Comparison of ENCODE assay signal across 1 cellular context in the genomic region with DNA sequence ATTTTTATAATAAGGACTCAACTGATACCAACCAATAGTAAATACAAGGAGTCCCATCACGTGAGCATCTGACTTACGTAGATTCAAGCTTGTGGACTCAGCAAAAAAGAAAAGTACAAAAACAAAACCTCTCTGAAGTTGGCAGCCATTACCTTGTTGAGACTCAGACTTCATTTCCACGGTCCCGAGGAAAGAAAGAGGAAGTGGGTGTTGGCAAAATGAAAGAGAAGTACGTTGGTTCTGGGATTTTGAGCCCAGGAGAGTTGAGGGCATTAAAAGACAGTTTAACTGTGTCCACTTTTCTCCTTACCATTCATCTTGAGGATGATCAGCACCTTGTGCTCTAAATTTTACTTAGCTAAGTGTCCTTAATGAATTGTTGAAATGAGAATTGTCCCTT.
A peak's percentile ranks its signal among the peaks of the same experiment; 100 is the strongest.
TF ChIP-seq lines count a peak whose summit lies in the region.

No MANE protein-coding gene starts in this region.

TF ChIP-seq in GM12878, 131 proteins besides CTCF, POLR2A, EP300 and RAD21:
- TF ChIP-seq, protein P1, sequence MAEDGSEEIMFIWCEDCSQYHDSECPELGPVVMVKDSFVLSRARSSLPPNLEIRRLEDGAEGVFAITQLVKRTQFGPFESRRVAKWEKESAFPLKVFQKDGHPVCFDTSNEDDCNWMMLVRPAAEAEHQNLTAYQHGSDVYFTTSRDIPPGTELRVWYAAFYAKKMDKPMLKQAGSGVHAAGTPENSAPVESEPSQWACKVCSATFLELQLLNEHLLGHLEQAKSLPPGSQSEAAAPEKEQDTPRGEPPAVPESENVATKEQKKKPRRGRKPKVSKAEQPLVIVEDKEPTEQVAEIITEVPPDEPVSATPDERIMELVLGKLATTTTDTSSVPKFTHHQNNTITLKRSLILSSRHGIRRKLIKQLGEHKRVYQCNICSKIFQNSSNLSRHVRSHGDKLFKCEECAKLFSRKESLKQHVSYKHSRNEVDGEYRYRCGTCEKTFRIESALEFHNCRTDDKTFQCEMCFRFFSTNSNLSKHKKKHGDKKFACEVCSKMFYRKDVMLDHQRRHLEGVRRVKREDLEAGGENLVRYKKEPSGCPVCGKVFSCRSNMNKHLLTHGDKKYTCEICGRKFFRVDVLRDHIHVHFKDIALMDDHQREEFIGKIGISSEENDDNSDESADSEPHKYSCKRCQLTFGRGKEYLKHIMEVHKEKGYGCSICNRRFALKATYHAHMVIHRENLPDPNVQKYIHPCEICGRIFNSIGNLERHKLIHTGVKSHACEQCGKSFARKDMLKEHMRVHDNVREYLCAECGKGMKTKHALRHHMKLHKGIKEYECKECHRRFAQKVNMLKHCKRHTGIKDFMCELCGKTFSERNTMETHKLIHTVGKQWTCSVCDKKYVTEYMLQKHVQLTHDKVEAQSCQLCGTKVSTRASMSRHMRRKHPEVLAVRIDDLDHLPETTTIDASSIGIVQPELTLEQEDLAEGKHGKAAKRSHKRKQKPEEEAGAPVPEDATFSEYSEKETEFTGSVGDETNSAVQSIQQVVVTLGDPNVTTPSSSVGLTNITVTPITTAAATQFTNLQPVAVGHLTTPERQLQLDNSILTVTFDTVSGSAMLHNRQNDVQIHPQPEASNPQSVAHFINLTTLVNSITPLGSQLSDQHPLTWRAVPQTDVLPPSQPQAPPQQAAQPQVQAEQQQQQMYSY (CRISPR knock-in tag; IDR thresholded peaks at IDR 0.05), result no peak
- peak; percentile 65; the same call in 1 of the 2 replicates for TF ChIP-seq SPI1 (IDR thresholded peaks at IDR 0.05; ENCODE audit: borderline replicate concordance, insufficient read depth, low read depth, low read length)
- TF ChIP-seq CHD4 (IDR thresholded peaks at IDR 0.05), result no peak
- TF ChIP-seq, protein P2, sequence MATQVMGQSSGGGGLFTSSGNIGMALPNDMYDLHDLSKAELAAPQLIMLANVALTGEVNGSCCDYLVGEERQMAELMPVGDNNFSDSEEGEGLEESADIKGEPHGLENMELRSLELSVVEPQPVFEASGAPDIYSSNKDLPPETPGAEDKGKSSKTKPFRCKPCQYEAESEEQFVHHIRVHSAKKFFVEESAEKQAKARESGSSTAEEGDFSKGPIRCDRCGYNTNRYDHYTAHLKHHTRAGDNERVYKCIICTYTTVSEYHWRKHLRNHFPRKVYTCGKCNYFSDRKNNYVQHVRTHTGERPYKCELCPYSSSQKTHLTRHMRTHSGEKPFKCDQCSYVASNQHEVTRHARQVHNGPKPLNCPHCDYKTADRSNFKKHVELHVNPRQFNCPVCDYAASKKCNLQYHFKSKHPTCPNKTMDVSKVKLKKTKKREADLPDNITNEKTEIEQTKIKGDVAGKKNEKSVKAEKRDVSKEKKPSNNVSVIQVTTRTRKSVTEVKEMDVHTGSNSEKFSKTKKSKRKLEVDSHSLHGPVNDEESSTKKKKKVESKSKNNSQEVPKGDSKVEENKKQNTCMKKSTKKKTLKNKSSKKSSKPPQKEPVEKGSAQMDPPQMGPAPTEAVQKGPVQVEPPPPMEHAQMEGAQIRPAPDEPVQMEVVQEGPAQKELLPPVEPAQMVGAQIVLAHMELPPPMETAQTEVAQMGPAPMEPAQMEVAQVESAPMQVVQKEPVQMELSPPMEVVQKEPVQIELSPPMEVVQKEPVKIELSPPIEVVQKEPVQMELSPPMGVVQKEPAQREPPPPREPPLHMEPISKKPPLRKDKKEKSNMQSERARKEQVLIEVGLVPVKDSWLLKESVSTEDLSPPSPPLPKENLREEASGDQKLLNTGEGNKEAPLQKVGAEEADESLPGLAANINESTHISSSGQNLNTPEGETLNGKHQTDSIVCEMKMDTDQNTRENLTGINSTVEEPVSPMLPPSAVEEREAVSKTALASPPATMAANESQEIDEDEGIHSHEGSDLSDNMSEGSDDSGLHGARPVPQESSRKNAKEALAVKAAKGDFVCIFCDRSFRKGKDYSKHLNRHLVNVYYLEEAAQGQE (IDR thresholded peaks at IDR 0.05; ENCODE audit: low read depth, low read length), result no peak
